ENCODE assay signal across 3 cellular contexts in the genomic region with DNA sequence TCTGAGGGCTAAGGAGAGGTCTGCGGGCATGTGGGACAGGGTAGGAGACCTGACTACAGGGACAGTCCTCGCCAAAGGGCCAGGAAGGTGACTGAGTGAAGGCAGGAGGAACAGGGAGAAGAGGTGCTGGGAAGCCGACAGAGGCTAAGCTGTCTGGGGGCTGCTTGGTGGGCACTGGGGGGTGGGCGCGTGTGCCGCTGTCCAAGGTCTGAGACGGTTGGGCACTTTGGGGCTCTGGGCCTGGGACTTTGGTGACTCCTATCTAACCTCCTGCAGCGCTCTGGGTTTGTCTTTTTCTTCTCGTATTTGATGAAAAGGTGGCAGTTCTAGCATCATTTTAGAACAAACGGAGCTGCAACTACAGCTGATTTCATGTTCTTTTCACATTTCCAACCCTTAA.
A peak's percentile ranks its signal among the peaks of the same experiment; 100 is the strongest.
TF ChIP-seq lines count a peak whose summit lies in the region.

No MANE protein-coding gene starts in this region.

TF ChIP-seq in SK-N-SH, 30 proteins besides CTCF, POLR2A, EP300 and RAD21 (continued from another document):
- TF ChIP-seq, protein P1, sequence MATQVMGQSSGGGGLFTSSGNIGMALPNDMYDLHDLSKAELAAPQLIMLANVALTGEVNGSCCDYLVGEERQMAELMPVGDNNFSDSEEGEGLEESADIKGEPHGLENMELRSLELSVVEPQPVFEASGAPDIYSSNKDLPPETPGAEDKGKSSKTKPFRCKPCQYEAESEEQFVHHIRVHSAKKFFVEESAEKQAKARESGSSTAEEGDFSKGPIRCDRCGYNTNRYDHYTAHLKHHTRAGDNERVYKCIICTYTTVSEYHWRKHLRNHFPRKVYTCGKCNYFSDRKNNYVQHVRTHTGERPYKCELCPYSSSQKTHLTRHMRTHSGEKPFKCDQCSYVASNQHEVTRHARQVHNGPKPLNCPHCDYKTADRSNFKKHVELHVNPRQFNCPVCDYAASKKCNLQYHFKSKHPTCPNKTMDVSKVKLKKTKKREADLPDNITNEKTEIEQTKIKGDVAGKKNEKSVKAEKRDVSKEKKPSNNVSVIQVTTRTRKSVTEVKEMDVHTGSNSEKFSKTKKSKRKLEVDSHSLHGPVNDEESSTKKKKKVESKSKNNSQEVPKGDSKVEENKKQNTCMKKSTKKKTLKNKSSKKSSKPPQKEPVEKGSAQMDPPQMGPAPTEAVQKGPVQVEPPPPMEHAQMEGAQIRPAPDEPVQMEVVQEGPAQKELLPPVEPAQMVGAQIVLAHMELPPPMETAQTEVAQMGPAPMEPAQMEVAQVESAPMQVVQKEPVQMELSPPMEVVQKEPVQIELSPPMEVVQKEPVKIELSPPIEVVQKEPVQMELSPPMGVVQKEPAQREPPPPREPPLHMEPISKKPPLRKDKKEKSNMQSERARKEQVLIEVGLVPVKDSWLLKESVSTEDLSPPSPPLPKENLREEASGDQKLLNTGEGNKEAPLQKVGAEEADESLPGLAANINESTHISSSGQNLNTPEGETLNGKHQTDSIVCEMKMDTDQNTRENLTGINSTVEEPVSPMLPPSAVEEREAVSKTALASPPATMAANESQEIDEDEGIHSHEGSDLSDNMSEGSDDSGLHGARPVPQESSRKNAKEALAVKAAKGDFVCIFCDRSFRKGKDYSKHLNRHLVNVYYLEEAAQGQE (IDR thresholded peaks at IDR 0.05; ENCODE audit: low read depth, low read length): peak; percentile 69; the same call in 1 of the 2 replicates
- TF ChIP-seq MXI1 (IDR thresholded peaks at IDR 0.05; ENCODE audit: low read depth, low read length) (no peak), FOXM1 (IDR thresholded peaks at IDR 0.05; ENCODE audit: low read depth) (no peak)

TF ChIP-seq in SK-N-SH treated with all-trans-retinoic acid at 6 μM for 48 hours, 23 proteins besides CTCF, POLR2A, EP300 and RAD21 (continued from another document):
- TF ChIP-seq, protein P2, sequence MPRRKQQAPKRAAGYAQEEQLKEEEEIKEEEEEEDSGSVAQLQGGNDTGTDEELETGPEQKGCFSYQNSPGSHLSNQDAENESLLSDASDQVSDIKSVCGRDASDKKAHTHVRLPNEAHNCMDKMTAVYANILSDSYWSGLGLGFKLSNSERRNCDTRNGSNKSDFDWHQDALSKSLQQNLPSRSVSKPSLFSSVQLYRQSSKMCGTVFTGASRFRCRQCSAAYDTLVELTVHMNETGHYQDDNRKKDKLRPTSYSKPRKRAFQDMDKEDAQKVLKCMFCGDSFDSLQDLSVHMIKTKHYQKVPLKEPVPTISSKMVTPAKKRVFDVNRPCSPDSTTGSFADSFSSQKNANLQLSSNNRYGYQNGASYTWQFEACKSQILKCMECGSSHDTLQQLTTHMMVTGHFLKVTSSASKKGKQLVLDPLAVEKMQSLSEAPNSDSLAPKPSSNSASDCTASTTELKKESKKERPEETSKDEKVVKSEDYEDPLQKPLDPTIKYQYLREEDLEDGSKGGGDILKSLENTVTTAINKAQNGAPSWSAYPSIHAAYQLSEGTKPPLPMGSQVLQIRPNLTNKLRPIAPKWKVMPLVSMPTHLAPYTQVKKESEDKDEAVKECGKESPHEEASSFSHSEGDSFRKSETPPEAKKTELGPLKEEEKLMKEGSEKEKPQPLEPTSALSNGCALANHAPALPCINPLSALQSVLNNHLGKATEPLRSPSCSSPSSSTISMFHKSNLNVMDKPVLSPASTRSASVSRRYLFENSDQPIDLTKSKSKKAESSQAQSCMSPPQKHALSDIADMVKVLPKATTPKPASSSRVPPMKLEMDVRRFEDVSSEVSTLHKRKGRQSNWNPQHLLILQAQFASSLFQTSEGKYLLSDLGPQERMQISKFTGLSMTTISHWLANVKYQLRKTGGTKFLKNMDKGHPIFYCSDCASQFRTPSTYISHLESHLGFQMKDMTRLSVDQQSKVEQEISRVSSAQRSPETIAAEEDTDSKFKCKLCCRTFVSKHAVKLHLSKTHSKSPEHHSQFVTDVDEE (CRISPR knock-in tag; IDR thresholded peaks at IDR 0.05): no peak
- no peak for TF ChIP-seq ZNF8 (CRISPR knock-in tag; IDR thresholded peaks at IDR 0.05)
TF ChIP-seq in SK-N-SH treated with all-trans-retinoic acid at 6 μM for 48 hours: peak in this region for 0.

TF ChIP-seq in GM12878, 131 proteins besides CTCF, POLR2A, EP300 and RAD21 (continued from another document):
- TF ChIP-seq, protein P3, sequence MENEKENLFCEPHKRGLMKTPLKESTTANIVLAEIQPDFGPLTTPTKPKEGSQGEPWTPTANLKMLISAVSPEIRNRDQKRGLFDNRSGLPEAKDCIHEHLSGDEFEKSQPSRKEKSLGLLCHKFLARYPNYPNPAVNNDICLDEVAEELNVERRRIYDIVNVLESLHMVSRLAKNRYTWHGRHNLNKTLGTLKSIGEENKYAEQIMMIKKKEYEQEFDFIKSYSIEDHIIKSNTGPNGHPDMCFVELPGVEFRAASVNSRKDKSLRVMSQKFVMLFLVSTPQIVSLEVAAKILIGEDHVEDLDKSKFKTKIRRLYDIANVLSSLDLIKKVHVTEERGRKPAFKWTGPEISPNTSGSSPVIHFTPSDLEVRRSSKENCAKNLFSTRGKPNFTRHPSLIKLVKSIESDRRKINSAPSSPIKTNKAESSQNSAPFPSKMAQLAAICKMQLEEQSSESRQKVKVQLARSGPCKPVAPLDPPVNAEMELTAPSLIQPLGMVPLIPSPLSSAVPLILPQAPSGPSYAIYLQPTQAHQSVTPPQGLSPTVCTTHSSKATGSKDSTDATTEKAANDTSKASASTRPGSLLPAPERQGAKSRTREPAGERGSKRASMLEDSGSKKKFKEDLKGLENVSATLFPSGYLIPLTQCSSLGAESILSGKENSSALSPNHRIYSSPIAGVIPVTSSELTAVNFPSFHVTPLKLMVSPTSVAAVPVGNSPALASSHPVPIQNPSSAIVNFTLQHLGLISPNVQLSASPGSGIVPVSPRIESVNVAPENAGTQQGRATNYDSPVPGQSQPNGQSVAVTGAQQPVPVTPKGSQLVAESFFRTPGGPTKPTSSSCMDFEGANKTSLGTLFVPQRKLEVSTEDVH (IDR thresholded peaks at IDR 0.05; ENCODE audit: low read depth, partially characterized antibody): no peak
- TF ChIP-seq E4F1 (IDR thresholded peaks at IDR 0.05; ENCODE audit: borderline replicate concordance, partially characterized antibody): no peak
- no peak for TF ChIP-seq MAX (IDR thresholded peaks at IDR 0.05; ENCODE audit: low read depth, low read length)
- no peak for TF ChIP-seq NR2C2 (IDR thresholded peaks at IDR 0.05; ENCODE audit: borderline replicate concordance, control insufficient read depth, insufficient read length, low read depth)
- TF ChIP-seq RELA (IDR thresholded peaks at IDR 0.05; ENCODE audit: borderline replicate concordance, partially characterized antibody): no peak
